ENCODE assay signal across 7 cellular contexts in the genomic region with DNA sequence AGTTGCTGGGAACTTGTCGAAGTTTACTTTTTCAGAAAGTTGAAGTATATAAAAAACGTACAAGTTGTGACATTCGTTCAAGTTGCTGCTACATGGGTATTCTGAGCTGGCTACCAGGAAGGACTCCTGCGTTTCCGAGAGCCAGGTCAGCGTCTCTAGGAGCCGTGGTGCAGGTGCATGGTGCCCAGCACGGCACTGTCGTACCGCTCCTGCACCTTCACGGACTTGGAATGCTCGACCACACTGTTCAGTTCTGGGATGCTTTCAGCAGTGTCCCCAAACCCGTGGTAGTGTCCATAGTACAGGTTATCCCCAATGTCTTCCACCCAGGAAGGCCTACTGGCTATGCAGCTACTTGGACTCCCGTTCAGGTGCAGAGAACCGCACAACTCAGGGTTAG.
"Had no signal": no experiment of that assay in that cellular context is flagged by ENCODE, and none has a peak within 500 bp of the region (broad histone marks: within the 10 kb centered on the region; RNA-seq: fewer than 3 reads in every experiment).

No MANE protein-coding gene starts in this region.

- FAIRE-seq: HTR-8/SVneo had no signal

- H3K27ac ChIP-seq: GM23248, KMS-11 had no signal

- DNase-seq: GM23248, GOT3, H9, HCEC 1CT, KBM-7 had no signal

- H3K4me3 ChIP-seq: GM23248 had no signal
